In the genomic region with DNA sequence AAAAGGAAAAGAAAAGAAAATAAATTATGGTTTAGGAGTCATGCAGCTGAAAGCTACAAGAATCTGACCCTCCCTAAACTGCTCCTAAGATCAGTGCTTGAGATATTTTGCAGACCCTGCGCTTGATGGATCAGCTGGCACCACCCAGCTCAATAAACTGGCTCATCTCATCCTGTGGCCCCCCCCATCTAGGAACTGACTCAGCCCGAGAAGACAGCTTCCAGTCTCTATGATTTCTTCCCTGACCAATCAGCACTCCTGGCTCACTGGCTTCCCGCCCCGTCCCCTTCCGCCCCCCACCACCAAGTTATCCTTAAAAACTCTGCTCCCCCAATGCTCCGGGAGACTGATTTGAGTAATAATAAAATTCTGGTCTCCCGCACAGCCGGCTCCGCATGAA, we compare ENCODE assay signal across 8 cellular contexts. TPM values are rescaled to one million over a fixed set of nuclear protein-coding genes. Genes with fewer than 3 reads are reported as not detected.
A peak's percentile ranks its signal among the peaks of the same experiment; 100 is the strongest.
DNase-seq lines count a peak whose midpoint lies in the region; ATAC-seq and TF ChIP-seq lines count a peak whose summit lies in the region.
"Not testable (repeated sequence)": the region's sequence is repeated elsewhere in the genome, so short reads cannot be mapped to it uniquely, and the experiment has no call there.

No MANE protein-coding gene starts in this region.

- H3K79me2 ChIP-seq in ACC112 (ENCODE audit: control insufficient read depth, insufficient read depth, low read length, unreplicated experiment); OCI-LY3 (ENCODE audit: low read length): not testable (repeated sequence)

- intact Hi-C loops in left ventricle myocardium superior (cut with micrococcal nuclease); natural killer cell (cut with micrococcal nuclease): not testable (repeated sequence)

- not testable (repeated sequence) for H3K27me3 Mint-ChIP-seq in activated T-cell treated with anti-CD3 and anti-CD28 coated beads, Interleukin-2, amount 50 U/mL, for 4 hours (ENCODE audit: low read depth); natural killer cell (ENCODE audit: low read depth in 2 of 2)

- H3K27me3 ChIP-seq in ACC112 (ENCODE audit: insufficient read depth, low read length); OCI-LY3 (ENCODE audit: low read depth, low read length): not testable (repeated sequence)

- H3K4me1 Mint-ChIP-seq in activated T-cell treated with anti-CD3 and anti-CD28 coated beads, Interleukin-2, amount 50 U/mL, for 4 hours (ENCODE audit: low read depth): peaks cover 16% of the 10 kb centered on the region
- peaks cover 14 to 16% of the 10 kb centered on the region in 2 donors for H3K4me1 Mint-ChIP-seq in natural killer cell

- H3K4me2 ChIP-seq in OCI-LY3 (ENCODE audit: low read length): peak overlapping the region; percentile 82

- not testable (repeated sequence) for H3K36me3 ChIP-seq in ACC112 (ENCODE audit: insufficient read depth, low read length); OCI-LY3 (replicated peaks; ENCODE audit: low read depth, low read length)

- peaks cover 24% of the 10 kb centered on the region for H3K4me1 ChIP-seq in ACC112 (ENCODE audit: control insufficient read depth, insufficient read depth, low read length, unreplicated experiment)
- peaks cover 11% of the 10 kb centered on the region for H3K4me1 ChIP-seq in OCI-LY3 (ENCODE audit: low read length)

- H3K9ac ChIP-seq in OCI-LY3 (ENCODE audit: low read length): not testable (repeated sequence)

- not testable (repeated sequence) for H3K36me3 Mint-ChIP-seq in activated T-cell treated with anti-CD3 and anti-CD28 coated beads, Interleukin-2, amount 50 U/mL, for 4 hours (ENCODE audit: insufficient read depth); natural killer cell

- H3K27ac ChIP-seq in ACC112 (ENCODE audit: low read depth, low read length) (peak overlapping the region; percentile 68; the same call in 1 of the 2 replicates), coronary artery (peak overlapping the region in 1 of 2 donors; percentile 83), substantia nigra (ENCODE audit: low read depth, low read length, poor library complexity, severe bottlenecking) (peak overlapping the region; percentile 63)
- not testable (repeated sequence) for H3K27ac ChIP-seq in OCI-LY3 (ENCODE audit: low read length)

- DNase-seq in activated T-cell treated with anti-CD3 and anti-CD28 coated beads, Interleukin-2, amount 50 U/mL, for 4 hours; coronary artery (ENCODE audit: low spot score); left ventricle myocardium superior; natural killer cell: not testable (repeated sequence)
- DNase-seq in substantia nigra (lab: John Stamatoyannopoulos, UW): peak in 3 of 49 donors; percentile 6 to 15 (median 15)

- H2AFZ ChIP-seq in ACC112 (ENCODE audit: low read length, unreplicated experiment): not testable (repeated sequence)
- peak overlapping the region; percentile 82 for H2AFZ ChIP-seq in OCI-LY3 (ENCODE audit: low read depth, low read length)

- H3K4me3 Mint-ChIP-seq in activated T-cell treated with anti-CD3 and anti-CD28 coated beads, Interleukin-2, amount 50 U/mL, for 4 hours: peak overlapping the region; percentile 82
- peak overlapping the region; percentile 90 for H3K4me3 Mint-ChIP-seq in natural killer cell

- ATAC-seq in HG02759 (IDR thresholded peaks at IDR 0.05; ENCODE audit: unreplicated experiment) (peak; percentile 21), left ventricle myocardium superior (peak; percentile 10)
- not testable (repeated sequence) for ATAC-seq in activated T-cell treated with anti-CD3 and anti-CD28 coated beads, Interleukin-2, amount 50 U/mL, for 4 hours; natural killer cell

- TF ChIP-seq CTCF in OCI-LY3 (IDR thresholded peaks at IDR 0.05; ENCODE audit: low read depth, low read length); coronary artery (IDR thresholded peaks at IDR 0.05); natural killer cell (IDR thresholded peaks at IDR 0.05): not testable (repeated sequence)

- H3K27ac Mint-ChIP-seq in natural killer cell: peak overlapping the region in 1 of 2 donors; percentile 95

- not testable (repeated sequence) for H3K9me3 ChIP-seq in OCI-LY3 (ENCODE audit: insufficient read depth, low read length)

- not testable (repeated sequence) for H3K9me3 Mint-ChIP-seq in activated T-cell treated with anti-CD3 and anti-CD28 coated beads, Interleukin-2, amount 50 U/mL, for 4 hours; natural killer cell

- peak overlapping the region; percentile 70; the same call in 1 of the 2 replicates for H3K4me3 ChIP-seq in ACC112 (ENCODE audit: low read depth, low read length)
- peak overlapping the region; percentile 73 for H3K4me3 ChIP-seq in OCI-LY3 (ENCODE audit: low read length)
- peak overlapping the region; percentile 71 for H3K4me3 ChIP-seq in coronary artery

- H4K20me1 ChIP-seq in OCI-LY3 (ENCODE audit: insufficient read depth, low read length): not testable (repeated sequence)

RNA-seq across cellular contexts. Expression of a gene that starts 24.3 kb away (rescaled TPM):
- 10 to 100 TPM; 18.1 to 23.7 (median 23.2) TPM for total RNA-seq in activated T-cell treated with anti-CD3 and anti-CD28 coated beads, Interleukin-2, amount 50 U/mL, for 4 hours
- 10.9 TPM for total RNA-seq in left ventricle myocardium superior
- 10 to 100 TPM; 35.2 to 58.6 (median 50.4) TPM for total RNA-seq in natural killer cell
